In the genomic region with DNA sequence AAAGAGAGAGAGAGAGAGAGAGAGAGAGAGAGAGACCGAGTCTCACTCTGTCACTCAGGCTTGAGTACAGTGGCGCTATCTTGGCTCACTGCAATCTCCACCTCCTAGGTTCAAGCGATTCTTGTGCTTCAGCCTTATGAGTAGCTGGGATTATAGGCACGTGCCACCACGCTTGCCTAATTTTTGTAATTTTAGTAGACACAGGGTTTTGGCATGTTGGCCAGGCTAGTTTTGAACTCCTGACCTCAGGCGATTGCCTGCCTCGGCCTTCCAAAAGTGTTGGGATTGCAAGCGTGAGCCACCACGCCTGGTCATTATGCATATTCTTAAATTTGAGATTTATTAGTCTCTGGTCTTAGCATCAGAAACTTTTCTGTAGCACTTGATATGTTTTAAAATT, we compare ENCODE assay signal across 8 cellular contexts.
"Had no signal": no experiment of that assay in that cellular context is flagged by ENCODE, and none has a peak within 500 bp of the region (broad histone marks: within the 10 kb centered on the region; RNA-seq: fewer than 3 reads in every experiment).

No MANE protein-coding gene starts in this region.

- H3K36me3 ChIP-seq: HAP-1 had no signal

- H3K9me3 Mint-ChIP-seq: H9, HFFc6 had no signal

- H3K4me3 Mint-ChIP-seq: H9, HFFc6 had no signal

- H3K4me1 Mint-ChIP-seq: H9 had no signal

- ATAC-seq: HCT116 had no signal

- H3K27ac Mint-ChIP-seq: H9, HFFc6 had no signal

- DNase-seq: GM23248, GOT3, H7, H9, HCEC 1CT, HFFc6 had no signal

- H3K27ac ChIP-seq: GM23248 had no signal

- H3K9me3 ChIP-seq: HAP-1 had no signal

- H3K4me3 ChIP-seq: GM23248, HAP-1 had no signal

- H3K4me1 ChIP-seq: HAP-1 had no signal

- H3K9ac ChIP-seq: GM23248 had no signal

- H2AFZ ChIP-seq: GM23248 had no signal
